ENCODE assay signal across 8 cellular contexts in the genomic region with DNA sequence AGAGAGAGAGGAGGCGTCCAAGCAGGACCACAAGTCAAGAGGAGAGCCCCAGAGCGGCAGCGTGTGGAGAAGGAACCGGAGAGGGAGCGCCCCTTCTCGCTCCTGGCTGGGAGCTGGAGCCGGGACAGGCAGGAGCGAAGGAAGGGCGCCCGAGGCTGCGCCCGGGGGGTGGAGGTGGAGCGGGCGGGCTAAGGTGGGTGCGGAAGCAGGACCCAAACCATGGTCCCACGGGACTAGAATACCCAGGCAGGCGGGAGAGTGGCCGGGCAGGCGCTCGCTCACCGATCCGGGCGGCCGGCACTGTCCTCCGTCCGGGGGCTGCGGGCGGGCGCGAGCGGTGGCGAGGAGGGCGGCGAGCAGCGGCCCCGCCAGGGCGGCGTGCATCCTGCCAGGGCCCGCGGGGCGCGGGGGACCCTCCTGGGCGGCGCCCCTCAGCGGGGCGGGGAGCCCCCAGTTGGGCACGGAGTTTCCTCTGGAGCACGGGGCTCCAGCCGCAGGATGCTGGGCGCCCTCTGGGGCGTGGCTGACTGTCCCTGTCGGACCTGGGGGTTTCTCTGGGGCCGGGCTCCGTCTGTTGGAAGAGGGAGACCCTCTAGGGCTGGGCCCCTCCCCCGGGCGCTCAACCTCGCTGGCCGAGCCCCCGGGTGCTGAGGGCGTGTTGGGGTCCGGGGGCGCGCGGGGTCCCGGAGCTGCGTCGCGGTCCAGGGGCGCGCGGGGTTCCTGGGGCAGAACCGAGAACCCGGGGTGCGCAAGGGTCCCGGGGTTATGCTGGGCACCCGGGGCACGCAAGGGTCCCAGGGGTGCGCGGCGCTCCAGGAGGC. TPM values are rescaled to one million over a fixed set of nuclear protein-coding genes. Genes with fewer than 3 reads are reported as not detected.
DNase-seq lines count a peak whose midpoint lies in the region; ATAC-seq and TF ChIP-seq lines count a peak whose summit lies in the region.

No MANE protein-coding gene starts in this region.

- no peak overlapping the region for H3K27ac Mint-ChIP-seq in activated CD4-positive, alpha-beta T cell treated with anti-CD3 and anti-CD28 coated beads for 36 hours
- no peak overlapping the region for H3K27ac Mint-ChIP-seq in central memory CD8-positive, alpha-beta T cell (ENCODE audit: low read depth)

- intact Hi-C loops in activated CD4-positive, alpha-beta T cell treated with anti-CD3 and anti-CD28 coated beads for 36 hours (cut with DNase I, micrococcal nuclease), result loop anchor here (1.0 to 2.0 kb wide), 3 partner anchors 65 to 240 kb away; no protein-coding TSS in a partner anchor
- intact Hi-C loops in lower lobe of right lung (cut with DNase I), result no loop called here
- intact Hi-C loops in transverse colon (cut with DNase I; ENCODE audit: low total_unique reads), result no loop called here

- peak overlapping the region; percentile 34 for H3K4me3 Mint-ChIP-seq in activated CD4-positive, alpha-beta T cell treated with anti-CD3 and anti-CD28 coated beads for 36 hours
- peak overlapping the region; percentile 66 for H3K4me3 Mint-ChIP-seq in central memory CD8-positive, alpha-beta T cell

- H3K27ac ChIP-seq in lower lobe of right lung (peak overlapping the region; percentile 24), transverse colon (peak overlapping the region; percentile 50 to 73 (median 66))

- H3K4me1 ChIP-seq in lower lobe of right lung, result no peaks in the 10 kb centered on the region
- H3K4me1 ChIP-seq in transverse colon, result peaks cover 0 to 10% (median 8%) of the 10 kb centered on the region in 4 donors

- no peak for TF ChIP-seq CTCF in lower lobe of right lung (IDR thresholded peaks at IDR 0.05)
- no peak for TF ChIP-seq CTCF in transverse colon (IDR thresholded peaks at IDR 0.05)

- peaks cover 4% of the 10 kb centered on the region for H3K4me1 Mint-ChIP-seq in activated CD4-positive, alpha-beta T cell treated with anti-CD3 and anti-CD28 coated beads for 36 hours
- H3K4me1 Mint-ChIP-seq in central memory CD8-positive, alpha-beta T cell, result peaks cover 8% of the 10 kb centered on the region

- peaks cover 40% of the 10 kb centered on the region for H3K27me3 Mint-ChIP-seq in activated CD4-positive, alpha-beta T cell treated with anti-CD3 and anti-CD28 coated beads for 36 hours
- peaks cover 83% of the 10 kb centered on the region for H3K27me3 Mint-ChIP-seq in central memory CD8-positive, alpha-beta T cell

- no peak for TF ChIP-seq POLR2A in transverse colon (IDR thresholded peaks at IDR 0.05)

- 3% methylated on average over 44 of the region's 80 CpGs; no CpG with 5 or more reads in 1 of the 2 donors for WGBS in transverse colon (ENCODE audit: low coverage in 1 of 2), 2 donors

- no peaks in the 10 kb centered on the region for H3K36me3 Mint-ChIP-seq in activated CD4-positive, alpha-beta T cell treated with anti-CD3 and anti-CD28 coated beads for 36 hours (ENCODE audit: low read depth)
- H3K36me3 Mint-ChIP-seq in central memory CD8-positive, alpha-beta T cell (ENCODE audit: insufficient read depth), result no peaks in the 10 kb centered on the region

- peaks cover 35% of the 10 kb centered on the region for H3K27me3 ChIP-seq in lower lobe of right lung (ENCODE audit: low read depth)
- peaks cover 33% of the 10 kb centered on the region for H3K27me3 ChIP-seq in transverse colon

- H3K4me3 ChIP-seq in lower lobe of right lung (peak overlapping the region; percentile 53), transverse colon (peak overlapping the region; percentile 33 to 67 (median 56))

- no peaks in the 10 kb centered on the region for H3K9me3 ChIP-seq in lower lobe of right lung
- H3K9me3 ChIP-seq in transverse colon, result no peaks in the 10 kb centered on the region

- no peak for TF ChIP-seq EP300 in transverse colon (IDR thresholded peaks at IDR 0.05; ENCODE audit: low read depth)

- CTCF ChIA-PET in activated CD4-positive, alpha-beta T cell treated with anti-CD3 and anti-CD28 coated beads for 36 hours (lab: Charles Lee), result interaction anchor here (0.5 to 2.7 kb wide), 8 partner anchors 8 to 330 kb away, joined by 3 to 21 read pairs (median 3); no protein-coding TSS in a partner anchor

- DNase-seq in activated CD4-positive, alpha-beta T cell treated with anti-CD3 and anti-CD28 coated beads for 36 hours, result no peak
- no peak for DNase-seq in activated CD4-positive, alpha-beta T cell treated with anti-CD3 and anti-CD28 coated beads, Interleukin-2, amount 50 U/mL, for 48 hours
- DNase-seq in central memory CD8-positive, alpha-beta T cell (ENCODE audit: low spot score in 2 of 2), result no peak
- no peak for DNase-seq in lower lobe of right lung
- DNase-seq in transverse colon, result no peak
- DNase-seq in inferior parietal cortex (ENCODE audit: extremely low spot score), result no peak
- DNase-seq in kidney glomerular epithelial cell (lab: John Stamatoyannopoulos, UW), result no peak

- in situ Hi-C loops in transverse colon (cut with MboI; ENCODE audit: low pct_ligation_motif_present in 1 of 4, low pct_unique_long_range_greater_than_20kb in 1 of 4, low sequenced_read_pairs in 3 of 4), result no loop called here

- H3K36me3 ChIP-seq in lower lobe of right lung (no peaks in the 10 kb centered on the region), transverse colon (no peaks in the 10 kb centered on the region)

- POLR2A ChIA-PET in activated CD4-positive, alpha-beta T cell treated with anti-CD3 and anti-CD28 coated beads for 36 hours (lab: Charles Lee), result no interaction called here

- no peaks in the 10 kb centered on the region for H3K9me3 Mint-ChIP-seq in activated CD4-positive, alpha-beta T cell treated with anti-CD3 and anti-CD28 coated beads for 36 hours (ENCODE audit: low read depth)
- no peaks in the 10 kb centered on the region for H3K9me3 Mint-ChIP-seq in central memory CD8-positive, alpha-beta T cell

- ATAC-seq in activated CD4-positive, alpha-beta T cell treated with anti-CD3 and anti-CD28 coated beads for 36 hours, result no peak
- ATAC-seq in central memory CD8-positive, alpha-beta T cell (replicated peaks; ENCODE audit: extremely low read depth, poor library complexity, severe bottlenecking), result no peak
- ATAC-seq in lower lobe of right lung, result peak in 1 of 2 donors; percentile 25
- ATAC-seq in GM21381 (IDR thresholded peaks at IDR 0.05; ENCODE audit: unreplicated experiment), result no peak

RNA-seq across cellular contexts. Expression of gene TRABD2B, which starts 0.6 kb away (rescaled TPM):
- not detected for total RNA-seq in activated CD4-positive, alpha-beta T cell treated with anti-CD3 and anti-CD28 coated beads for 36 hours
- total RNA-seq in lower lobe of right lung (1.8 TPM), transverse colon (under 1 TPM in 3 of 4 donors, not detected in 1; 0.27 to 0.48 (median 0.37) TPM)

Comparison
In these comparisons a context has a peak if more than half of its experiments do, and no peak if none do; other contexts are left out.
1. intact Hi-C loops: an anchor here in activated CD4-positive, alpha-beta T cell treated with anti-CD3 and anti-CD28 coated beads for 36 hours (1.0 to 2.0 kb wide); none called in lower lobe of right lung and transverse colon.